In genomic region chr21:33075128-33075527, GRCh38 we compare ENCODE assay signal across 22 cellular contexts. TPM values are rescaled to one million over a fixed set of nuclear protein-coding genes. Genes with fewer than 3 reads are reported as not detected.
DNase-seq lines count a peak whose midpoint lies in the region; ATAC-seq and TF ChIP-seq lines count a peak whose summit lies in the region.
"Had no signal": no experiment of that assay in that cellular context is flagged by ENCODE, and none has a peak within 500 bp of the region (broad histone marks: within the 10 kb centered on the region; RNA-seq: fewer than 3 reads in every experiment).

No MANE protein-coding gene starts in this region.

- TF ChIP-seq CTCF in AG10803 (conservative IDR thresholded peaks at IDR 0.05; ENCODE audit: low read length) (no peak), hepatocyte (IDR thresholded peaks at IDR 0.05; ENCODE audit: poor library complexity) (no peak), PC-3 (conservative IDR thresholded peaks at IDR 0.05; ENCODE audit: low read depth, low read length) (no peak)

- BruUV-seq in PC-3 (replicated peaks; lab: Mats Ljungman, UMichigan), result no TSS peak

- intact Hi-C loops in PC-3 (cut with micrococcal nuclease), result no loop called here

- POLR2A ChIA-PET in PC-3 (lab: Charles Lee; ENCODE audit: unreplicated experiment), result no interaction called here

- H3F3A ChIP-seq in PC-3 (ENCODE audit: low read length, unreplicated experiment), result no peaks in the 10 kb centered on the region

- H2AFZ ChIP-seq in hepatocyte (no peak overlapping the region), neuronal stem cell (ENCODE audit: low read length) (no peak overlapping the region), PC-3 (ENCODE audit: low read length) (no peak overlapping the region)

- no peaks in the 10 kb centered on the region for H3K79me2 ChIP-seq in hepatocyte
- H3K79me2 ChIP-seq in PC-3 (ENCODE audit: low read length), result no peaks in the 10 kb centered on the region

- H4K91ac ChIP-seq in neuronal stem cell (ENCODE audit: low read depth, low read length, poor library complexity), result no peak overlapping the region

- no peak overlapping the region for H4K8ac ChIP-seq in neuronal stem cell (ENCODE audit: low read depth, low read length)

- H3K4me1 ChIP-seq in hepatocyte (ENCODE audit: insufficient read depth) (peaks cover 20% of the 10 kb centered on the region), neuronal stem cell (ENCODE audit: control insufficient read depth in 2 of 2, insufficient read depth in 1 of 2, low read depth in 1 of 2, low read length in 2 of 2) (peaks cover 11 to 19% of the 10 kb centered on the region in 2 donors), PC-3 (ENCODE audit: insufficient read depth, low read length) (peaks cover 12% of the 10 kb centered on the region)

- no peak overlapping the region for H3K9ac ChIP-seq in neuronal stem cell (ENCODE audit: low read depth, low read length, poor library complexity)
- H3K9ac ChIP-seq in PC-3 (ENCODE audit: low read length), result no peak overlapping the region

- no peaks in the 10 kb centered on the region for H3K79me1 ChIP-seq in neuronal stem cell (ENCODE audit: low read depth, low read length)

- H3K14ac ChIP-seq in neuronal stem cell (ENCODE audit: low read length), result no peak overlapping the region

- no peak overlapping the region for H3K4me3 ChIP-seq in AG10803 (ENCODE audit: low read length)
- H3K4me3 ChIP-seq in hepatocyte, result no peak overlapping the region
- no peak overlapping the region for H3K4me3 ChIP-seq in neuronal stem cell (ENCODE audit: low read length in 2 of 2)
- no peak overlapping the region for H3K4me3 ChIP-seq in PC-3 (ENCODE audit: low read length)
- H3K4me3 ChIP-seq: coronary artery, upper lobe of left lung had no signal

- ATAC-seq in PC-3 (no peak), HG03159 (IDR thresholded peaks at IDR 0.05; ENCODE audit: unreplicated experiment) (no peak)
- ATAC-seq: activated naive CD8-positive, alpha-beta T cell treated with anti-CD3 and anti-CD28 coated beads, Interleukin-2, amount 50 U/mL, for 24 hours; T-cell had no signal

- H3K27ac ChIP-seq in hepatocyte, result peak overlapping the region; percentile 34
- H3K27ac ChIP-seq in neuronal stem cell (replicated peaks; ENCODE audit: low read length), result no peak overlapping the region
- H3K27ac ChIP-seq in PC-3 (ENCODE audit: low read length), result no peak overlapping the region
- H3K27ac ChIP-seq: C4-2B, coronary artery, upper lobe of left lung had no signal

- H3K9me2 ChIP-seq in hepatocyte (replicated peaks; ENCODE audit: insufficient read depth) (no peaks in the 10 kb centered on the region), PC-3 (replicated peaks; ENCODE audit: low read length) (no peaks in the 10 kb centered on the region)

- no peaks in the 10 kb centered on the region for H4K20me1 ChIP-seq in hepatocyte (ENCODE audit: insufficient read depth, poor library complexity, severe bottlenecking)
- H4K20me1 ChIP-seq in PC-3 (ENCODE audit: low read length), result no peaks in the 10 kb centered on the region

- no peaks in the 10 kb centered on the region for H3K9me3 ChIP-seq in hepatocyte (ENCODE audit: low read depth)
- peaks cover 0 to 2% of the 10 kb centered on the region in 2 donors for H3K9me3 ChIP-seq in neuronal stem cell (replicated peaks in 1 of 2; ENCODE audit: control insufficient read depth in 2 of 2, insufficient read depth in 1 of 2, low read depth in 1 of 2, low read length in 2 of 2)
- H3K9me3 ChIP-seq in PC-3 (ENCODE audit: low read length), result no peaks in the 10 kb centered on the region
- H3K9me3 ChIP-seq: upper lobe of left lung had no signal

- no peak overlapping the region for H2BK15ac ChIP-seq in neuronal stem cell (ENCODE audit: low read length)

- H3K27me3 ChIP-seq in hepatocyte (peaks cover 74% of the 10 kb centered on the region), neuronal stem cell (ENCODE audit: control insufficient read depth in 3 of 3, insufficient read depth in 3 of 3, low read depth in 1 of 3, low read length in 3 of 3) (peaks cover 22 to 88% (median 69%) of the 10 kb centered on the region in 3 experiments), PC-3 (ENCODE audit: low read length) (peaks cover 46% of the 10 kb centered on the region)

- 14% methylated on average over 9 of the region's 9 CpGs for WGBS in hepatocyte (ENCODE audit: low lambda C conversion rate, missing lambda C conversion rate)
- no CpG with 5 or more reads among the region's 9 CpGs for WGBS in neuronal stem cell (ENCODE audit: extremely low coverage in 2 of 2, insufficient read length in 2 of 2, insufficient replicate concordance in 1 of 2), 2 donors

- H3K4ac ChIP-seq in neuronal stem cell (ENCODE audit: low read length), result no peak overlapping the region

- H2BK5ac ChIP-seq in neuronal stem cell (ENCODE audit: low read length), result no peak overlapping the region

- DNase-seq in AG10803 (ENCODE audit: low read depth) (peak; percentile 13), MV-4-11 (lab: John Stamatoyannopoulos, UW) (peak; percentile 73), hepatocyte (ENCODE audit: low spot score) (peak; percentile 40), neuronal stem cell (ENCODE audit: low spot score) (peak; percentile 69), PC-3 (no peak)
- DNase-seq in activated CD4-positive, CD25-positive, alpha-beta regulatory T cell (lab: John Stamatoyannopoulos, UW), result no peak
- no peak for DNase-seq in effector CD8-positive, alpha-beta T cell (lab: John Stamatoyannopoulos, UW)
- DNase-seq: activated CD8-positive, alpha-beta memory T cell treated with anti-CD3 and anti-CD28 coated beads, Interleukin-2, amount 50 U/mL, for 4 hours; activated naive CD8-positive, alpha-beta T cell treated with anti-CD3 and anti-CD28 coated beads, Interleukin-2, amount 50 U/mL, for 24 hours; hippocampal formation; Karpas-422; NCI-H1930; posterior cingulate gyrus; SHP77 treated with DMSO at 0.1 percent for 48 hours; stimulated activated naive CD4-positive, alpha-beta T cell treated with Interleukin-2 at 50 U/mL for 16 hours; T-cell; upper lobe of left lung had no signal

- CTCF ChIA-PET in PC-3 (lab: Charles Lee), result no interaction called here

- no peak overlapping the region for H2AK5ac ChIP-seq in neuronal stem cell (ENCODE audit: low read depth, low read length)

- H3K18ac ChIP-seq in neuronal stem cell (ENCODE audit: low read length), result no peak overlapping the region

- no peak overlapping the region for H3K23ac ChIP-seq in neuronal stem cell (ENCODE audit: low read depth, low read length, poor library complexity)

- H3K4me2 ChIP-seq in hepatocyte, result no peak overlapping the region
- no peak overlapping the region for H3K4me2 ChIP-seq in neuronal stem cell (ENCODE audit: insufficient read depth, low read length, poor library complexity, severe bottlenecking)
- H3K4me2 ChIP-seq in PC-3 (ENCODE audit: low read length), result no peak overlapping the region

- H2BK120ac ChIP-seq in neuronal stem cell (ENCODE audit: low read depth, low read length), result no peak overlapping the region

- no peaks in the 10 kb centered on the region for H3K36me3 ChIP-seq in hepatocyte (replicated peaks; ENCODE audit: insufficient read depth, low read depth)
- no peaks in the 10 kb centered on the region for H3K36me3 ChIP-seq in neuronal stem cell (replicated peaks in 1 of 2; ENCODE audit: control insufficient read depth in 2 of 2, insufficient read depth in 2 of 2, low read length in 2 of 2)
- H3K36me3 ChIP-seq in PC-3 (ENCODE audit: low read depth, low read length), result no peaks in the 10 kb centered on the region
- H3K36me3 ChIP-seq: upper lobe of left lung had no signal

- H2BK12ac ChIP-seq in neuronal stem cell (ENCODE audit: low read length), result no peak overlapping the region

RNA-seq across cellular contexts. Expression of gene OLIG1, which starts 5.2 kb away (rescaled TPM):
- total RNA-seq in hepatocyte (not detected in 2 replicates), PC-3 (2014; rRNA removed) (2.3 TPM in 1 of 2 replicates, not detected in the other)
- not detected in 2 replicates for polyA plus RNA-seq in hepatocyte
- polyA plus RNA-seq in neuronal stem cell (2013, experiment 1 of 2), result 0.11 TPM
- polyA plus RNA-seq in neuronal stem cell (2013, experiment 2 of 2), result not detected
- total RNA-seq: skeletal muscle tissue, T-cell had no signal

RNA-seq across cellular contexts. Expression of gene OLIG2, which starts 49.4 kb away (rescaled TPM):
- total RNA-seq in hepatocyte (not detected in 2 replicates), PC-3 (2014; rRNA removed) (not detected in 2 replicates)
- not detected in 2 replicates for polyA plus RNA-seq in hepatocyte
- 0.70 TPM for polyA plus RNA-seq in neuronal stem cell (2013, experiment 1 of 2)
- polyA plus RNA-seq in neuronal stem cell (2013, experiment 2 of 2), result 0.61 TPM
- total RNA-seq: activated T-helper 2 cell treated with anti-CD3 and anti-CD28 coated beads, Interferon-gamma antibody, Interleukin-2, Interleukin-4, amounts not matched to agents 10 μg/mL and 5 μg/mL and 100 μg/mL, durations not matched to agents 14 hours and 24 hours and 36 hours; skeletal muscle tissue; T-cell; upper lobe of left lung had no signal

Comparison
In these comparisons a context has a peak if more than half of its experiments do, and no peak if none do; other contexts are left out.
1. DNase-seq: peak in AG10803 (single experiment), MV-4-11 (single experiment), hepatocyte (single experiment) and neuronal stem cell (single experiment); none in PC-3 (single experiment), activated CD4-positive, CD25-positive, alpha-beta regulatory T cell (0 of 4) and effector CD8-positive, alpha-beta T cell (single experiment).